Comparison of ENCODE assay signal across 15 cellular contexts in genomic region chr5:100694100-100694499, GRCh38.
A peak's percentile ranks its signal among the peaks of the same experiment; 100 is the strongest.
DNase-seq lines count a peak whose midpoint lies in the region; ATAC-seq and TF ChIP-seq lines count a peak whose summit lies in the region.
"Had no signal": no experiment of that assay in that cellular context is flagged by ENCODE, and none has a peak within 500 bp of the region (broad histone marks: within the 10 kb centered on the region; RNA-seq: fewer than 3 reads in every experiment).

No MANE protein-coding gene starts in this region.

- no peak overlapping the region for H3K4me3 ChIP-seq in neutrophil (ENCODE audit: low read depth in 1 of 2, low read length in 1 of 2)
- H3K4me3 ChIP-seq: BLaER1, HAP-1, PC-9 had no signal

- H3K27me3 ChIP-seq in neutrophil = no peaks in the 10 kb centered on the region
- H3K27me3 ChIP-seq: BLaER1 had no signal

- no peaks in the 10 kb centered on the region for H3K9me3 ChIP-seq in neutrophil
- H3K9me3 ChIP-seq: BLaER1, HAP-1 had no signal

- ATAC-seq in GM18873 (IDR thresholded peaks at IDR 0.05; ENCODE audit: low FRiP score, unreplicated experiment) (peak; percentile 65), HG03159 (IDR thresholded peaks at IDR 0.05; ENCODE audit: unreplicated experiment) (peak; percentile 53), GM18519 (IDR thresholded peaks at IDR 0.05; ENCODE audit: low FRiP score, unreplicated experiment) (no peak)
- ATAC-seq: T-cell had no signal

- peak overlapping the region; percentile 46 for H3K27ac ChIP-seq in neutrophil
- H3K27ac ChIP-seq: BLaER1, PC-9 had no signal

- TF ChIP-seq CTCF in neutrophil (IDR thresholded peaks at IDR 0.05) (no peak), GM20000 (IDR thresholded peaks at IDR 0.05; ENCODE audit: extremely low read depth, missing control alignments) (no peak)

- DNase-seq in MV-4-11 (lab: John Stamatoyannopoulos, UW) (peak; percentile 75), GM03348 (ENCODE audit: low spot score) (no peak), GM20000 (ENCODE audit: low spot score) (no peak)
- DNase-seq: CD8-positive, alpha-beta memory T cell; NCI-H2227 treated with DMSO at 0.1 percent for 48 hours; NCI-H526; PC-9; T-cell; T1000 had no signal

- H3K36me3 ChIP-seq in neutrophil = no peaks in the 10 kb centered on the region
- H3K36me3 ChIP-seq: BLaER1, HAP-1 had no signal

- H3K4me1 ChIP-seq in neutrophil (ENCODE audit: control insufficient read depth in 1 of 2, insufficient read depth in 1 of 2, low read depth in 1 of 2, low read length in 1 of 2) = peaks cover 0 to 5% of the 10 kb centered on the region in 2 experiments
- H3K4me1 ChIP-seq: BLaER1, HAP-1 had no signal
